8 cellular contexts compared by ENCODE assay signal in the genomic region with DNA sequence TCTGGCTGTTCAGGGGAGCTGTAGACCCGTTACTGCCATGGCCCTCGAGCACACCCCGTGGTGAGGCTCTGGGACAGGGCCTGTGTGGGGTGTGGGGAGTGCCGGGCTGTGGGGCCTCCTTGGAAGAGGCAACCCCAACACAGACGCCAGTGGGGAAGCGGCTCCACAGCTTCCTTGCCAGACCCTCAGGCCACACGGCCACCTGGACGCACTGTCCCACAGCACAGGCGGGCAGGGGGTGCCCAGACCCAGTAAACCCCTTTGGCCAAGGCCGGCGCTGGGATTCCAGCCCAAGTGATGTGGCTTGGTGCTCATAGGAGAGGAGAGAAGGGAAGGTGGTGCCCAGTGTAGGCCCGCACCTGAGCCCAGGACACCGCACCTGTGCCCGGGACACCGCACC. TPM values are rescaled to one million over a fixed set of nuclear protein-coding genes. Genes with fewer than 3 reads are reported as not detected.
"Had no signal": no experiment of that assay in that cellular context is flagged by ENCODE, and none has a peak within 500 bp of the region (broad histone marks: within the 10 kb centered on the region; RNA-seq: fewer than 3 reads in every experiment).

No MANE protein-coding gene starts in this region.

- H3K4me1 ChIP-seq: HAP-1 had no signal

- H3K27ac Mint-ChIP-seq: HFFc6 had no signal

- ATAC-seq: HCT116, K562 had no signal

- DNase-seq: GM23248, HFFc6, IMR-90 had no signal

- H3K27ac ChIP-seq: GM23248 had no signal

- H3K4me3 Mint-ChIP-seq: HFFc6 had no signal

- H3K4me3 ChIP-seq: GM23248, HAP-1, K562 had no signal

- H3K9me3 ChIP-seq: HAP-1 had no signal

RNA-seq across cellular contexts. Expression of a gene that starts 12.9 kb away (rescaled TPM):
- total RNA-seq: GM23248, H1, HFFc6, HT-29, IMR-90, K562 had no signal
- polyA plus RNA-seq: IMR-90 had no signal
